In genomic region chr20:24742436-24742835, GRCh38 we compare ENCODE assay signal across 25 cellular contexts.
"Had no signal": no experiment of that assay in that cellular context is flagged by ENCODE, and none has a peak within 500 bp of the region (broad histone marks: within the 10 kb centered on the region; RNA-seq: fewer than 3 reads in every experiment).

No MANE protein-coding gene starts in this region.

- H3K36me3 ChIP-seq: adrenal gland, gastrocnemius medialis, left ventricle myocardium inferior, pancreas, prostate gland, suprapubic skin, tibial nerve had no signal

- H3K9me3 ChIP-seq: adrenal gland, body of pancreas, gastrocnemius medialis, left ventricle myocardium inferior, pancreas, prostate gland, suprapubic skin, tibial nerve had no signal

- H3K27ac ChIP-seq: adrenal gland, body of pancreas, gastrocnemius medialis, left ventricle myocardium inferior, pancreas, prostate gland, suprapubic skin, tibial nerve had no signal

- H3K4me1 ChIP-seq: adrenal gland, gastrocnemius medialis, left ventricle myocardium inferior, prostate gland had no signal

- H3K27me3 ChIP-seq: adrenal gland, body of pancreas, gastrocnemius medialis, pancreas, tibial nerve had no signal

- DNase-seq: activated CD4-positive, alpha-beta T cell treated with anti-CD3 and anti-CD28 coated beads for 4 hours; activated CD4-positive, alpha-beta T cell treated with anti-CD3 and anti-CD28 coated beads, Interleukin-2, amount 50 U/mL, for 4 hours; activated CD4-positive, CD25-positive, alpha-beta regulatory T cell; activated effector memory CD4-positive, alpha-beta T cell treated with anti-CD3 and anti-CD28 coated beads, Interleukin-2, amount 50 U/mL, for 16 hours; activated naive CD4-positive, alpha-beta T cell treated with anti-CD3 and anti-CD28 coated beads for 36 hours; activated naive CD8-positive, alpha-beta T cell treated with anti-CD3 and anti-CD28 coated beads for 36 hours; activated T-cell treated with anti-CD3 and anti-CD28 coated beads, Interleukin-2, amount 50 U/mL, for 1 hour; aorta; body of pancreas; dermis blood vessel endothelial cell; effector CD8-positive, alpha-beta T cell; gastrocnemius medialis; glutamatergic neuron; islet precursor cell; left ventricle myocardium inferior; nephron progenitor cell; pancreas; retina; stimulated activated naive CD4-positive, alpha-beta T cell; T-cell had no signal

- ATAC-seq: body of pancreas, gastrocnemius medialis, pancreas, T-cell had no signal

- H3K4me3 ChIP-seq: adrenal gland, body of pancreas, gastrocnemius medialis, left ventricle myocardium inferior, lung, pancreas, prostate gland, suprapubic skin, tibial nerve had no signal
